8 cellular contexts compared by ENCODE assay signal in the genomic region with DNA sequence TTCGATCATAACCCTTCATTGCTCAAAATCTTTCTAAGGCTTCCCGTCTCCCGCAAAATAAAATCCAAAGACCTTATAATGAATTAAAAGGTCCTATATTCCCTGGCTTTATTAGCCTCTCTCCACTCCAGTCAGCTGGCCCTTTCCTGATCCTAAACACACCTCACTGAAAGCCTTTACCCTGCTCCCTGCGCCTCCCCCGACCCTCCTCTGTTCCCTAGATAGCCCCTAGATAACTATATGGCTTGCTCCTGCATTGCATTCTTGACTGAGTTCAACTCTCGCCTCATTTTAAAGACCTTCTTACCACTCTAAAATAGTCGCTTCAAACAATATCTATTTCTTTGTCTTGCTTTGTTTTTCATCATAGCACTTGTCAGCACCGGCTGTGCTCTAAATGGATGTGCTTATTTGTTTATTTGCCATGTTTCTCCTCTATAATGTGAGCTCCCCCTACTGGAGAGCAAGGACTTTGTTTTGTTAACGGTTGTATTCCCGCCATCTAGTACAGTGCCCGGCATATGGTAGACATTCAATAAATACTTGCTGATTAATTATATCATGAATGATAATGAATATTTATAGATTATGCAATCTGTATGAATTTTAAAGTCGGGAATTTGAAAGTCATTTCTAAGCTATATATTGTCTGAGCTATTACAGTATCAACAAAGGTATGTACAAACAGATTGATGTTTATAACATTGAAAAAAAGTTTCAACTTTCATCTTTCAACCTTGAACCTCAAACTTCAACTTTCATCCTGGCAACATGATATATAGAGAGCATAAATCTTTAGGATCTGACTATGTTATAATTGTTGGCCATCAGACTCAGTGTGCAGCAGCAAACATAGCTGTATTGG. TPM values are rescaled to one million over a fixed set of nuclear protein-coding genes. Genes with fewer than 3 reads are reported as not detected.
A peak's percentile ranks its signal among the peaks of the same experiment; 100 is the strongest.
DNase-seq lines count a peak whose midpoint lies in the region; ATAC-seq and TF ChIP-seq lines count a peak whose summit lies in the region.

No MANE protein-coding gene starts in this region.

- H3K36me3 ChIP-seq in left lung: no peaks in the 10 kb centered on the region
- H3K36me3 ChIP-seq in upper lobe of left lung: no peaks in the 10 kb centered on the region

- H3K9me3 Mint-ChIP-seq in activated naive CD4-positive, alpha-beta T cell treated with anti-CD3 and anti-CD28 coated beads for 36 hours: no peaks in the 10 kb centered on the region

- 40 to 42% methylated on average over 12 of the region's 12 CpGs for WGBS in upper lobe of left lung, 2 donors

- peaks cover 2% of the 10 kb centered on the region for H3K27me3 Mint-ChIP-seq in activated naive CD4-positive, alpha-beta T cell treated with anti-CD3 and anti-CD28 coated beads for 36 hours (ENCODE audit: low read depth)

- H3K36me3 Mint-ChIP-seq in activated naive CD4-positive, alpha-beta T cell treated with anti-CD3 and anti-CD28 coated beads for 36 hours (ENCODE audit: low read depth): no peaks in the 10 kb centered on the region

- peak; percentile 83 for ATAC-seq in GM21619 (IDR thresholded peaks at IDR 0.05; ENCODE audit: unreplicated experiment)
- ATAC-seq in left lung: peak; percentile 95
- peak; percentile 83 to 86 for ATAC-seq in upper lobe of left lung (ENCODE audit: low FRiP score in 2 of 2)

- TF ChIP-seq EP300 in upper lobe of left lung (IDR thresholded peaks at IDR 0.05): no peak

- H3K4me3 ChIP-seq in choroid plexus epithelial cell (ENCODE audit: low read depth, low read length): no peak overlapping the region
- no peak overlapping the region for H3K4me3 ChIP-seq in left lung
- no peak overlapping the region for H3K4me3 ChIP-seq in upper lobe of left lung

- H3K4me3 Mint-ChIP-seq in activated naive CD4-positive, alpha-beta T cell treated with anti-CD3 and anti-CD28 coated beads for 36 hours: no peak overlapping the region

- H3K27me3 ChIP-seq in left lung (no peaks in the 10 kb centered on the region), upper lobe of left lung (no peaks in the 10 kb centered on the region)

- H3K4me1 Mint-ChIP-seq in activated naive CD4-positive, alpha-beta T cell treated with anti-CD3 and anti-CD28 coated beads for 36 hours (ENCODE audit: low read depth): no peaks in the 10 kb centered on the region

- intact Hi-C loops in activated naive CD4-positive, alpha-beta T cell treated with anti-CD3 and anti-CD28 coated beads for 36 hours (cut with micrococcal nuclease): loop anchor here (1.0 to 5.0 kb wide), 3 partner anchors 157 to 685 kb away; no protein-coding TSS in a partner anchor
- intact Hi-C loops in left lung (cut with DNase I): no loop called here

- no peaks in the 10 kb centered on the region for H3K4me1 ChIP-seq in left lung
- no peaks in the 10 kb centered on the region for H3K4me1 ChIP-seq in upper lobe of left lung

- H3K27ac ChIP-seq in left lung: no peak overlapping the region
- H3K27ac ChIP-seq in upper lobe of left lung: no peak overlapping the region

- peak; percentile 76 for TF ChIP-seq CTCF in choroid plexus epithelial cell (conservative IDR thresholded peaks at IDR 0.05; ENCODE audit: low read depth, low read length)
- TF ChIP-seq CTCF in left lung (IDR thresholded peaks at IDR 0.05): peak; percentile 63 to 66
- peak; percentile 47 to 76 (median 67) for TF ChIP-seq CTCF in upper lobe of left lung (IDR thresholded peaks at IDR 0.05)

- H3K9me3 ChIP-seq in left lung: no peaks in the 10 kb centered on the region
- H3K9me3 ChIP-seq in upper lobe of left lung: no peaks in the 10 kb centered on the region

- H3K27ac Mint-ChIP-seq in activated naive CD4-positive, alpha-beta T cell treated with anti-CD3 and anti-CD28 coated beads for 36 hours: no peak overlapping the region

- TF ChIP-seq POLR2A in upper lobe of left lung (IDR thresholded peaks at IDR 0.05): no peak

- peak; percentile 22 for DNase-seq in activated naive CD4-positive, alpha-beta T cell treated with anti-CD3 and anti-CD28 coated beads for 36 hours
- DNase-seq in activated naive CD4-positive, alpha-beta T cell treated with Interleukin-2 at 50 U/mL for 16 hours: no peak
- DNase-seq in HT1080 (ENCODE audit: low read depth): peak; percentile 75
- peak; percentile 7 for DNase-seq in NOMO-1 treated with dmso at 0.1 percent for 144 hours (lab: John Stamatoyannopoulos, UW; ENCODE audit: unreplicated experiment)
- peak; percentile 92 for DNase-seq in choroid plexus epithelial cell (ENCODE audit: low read depth)
- no peak for DNase-seq in left lung
- no peak for DNase-seq in upper lobe of left lung

- CTCF ChIA-PET in activated naive CD4-positive, alpha-beta T cell treated with anti-CD3 and anti-CD28 coated beads for 36 hours (lab: Charles Lee): interaction anchor here (0.6 to 1.2 kb wide), 11 partner anchors 12 to 400 kb away, joined by 3 to 8 read pairs (median 3); no protein-coding TSS in a partner anchor

RNA-seq across cellular contexts. Expression of a gene that starts 32.4 kb away (rescaled TPM):
- not detected for total RNA-seq in activated naive CD4-positive, alpha-beta T cell treated with anti-CD3 and anti-CD28 coated beads for 36 hours
- not detected in 2 replicates for total RNA-seq in HT1080 (2014; rRNA removed; shearing (Covaris generic))
- polyA plus RNA-seq in HT1080 (2015; cell fraction: cytosol; rRNA removed): not detected in 2 replicates
- polyA plus RNA-seq in HT1080 (2015; cell fraction: nucleus; rRNA removed): not detected in 2 replicates
- total RNA-seq in left lung (1 to 10 TPM in 1 of 2 donors, under 1 TPM in 1; 0.20 to 1.1 TPM), upper lobe of left lung (1 to 10 TPM in 1 of 6 donors, under 1 TPM in 4, not detected in 1; 0.22 to 1.4 (median 0.54) TPM)

Comparison
In these comparisons a context has a peak if more than half of its experiments do, and no peak if none do; other contexts are left out.
1. DNase-seq: peak in activated naive CD4-positive, alpha-beta T cell treated with anti-CD3 and anti-CD28 coated beads for 36 hours (single experiment), HT1080 (single experiment), NOMO-1 treated with dmso at 0.1 percent for 144 hours (single experiment) and choroid plexus epithelial cell (single experiment); none in activated naive CD4-positive, alpha-beta T cell treated with Interleukin-2 at 50 U/mL for 16 hours (single experiment), left lung (0 of 2) and upper lobe of left lung (0 of 2).
2. Peak in every context shown above with its lines, with median percentiles within 50 percentile points of each other: ATAC-seq and CTCF ChIP-seq.